Comparison of ENCODE assay signal across 29 cellular contexts in genomic region chr17:32664936-32665583, GRCh38.
"Had no signal": no experiment of that assay in that cellular context is flagged by ENCODE, and none has a peak within 500 bp of the region (broad histone marks: within the 10 kb centered on the region; RNA-seq: fewer than 3 reads in every experiment).

No MANE protein-coding gene starts in this region.

- H3K36me3 ChIP-seq: brain microvascular endothelial cell, cardiac muscle cell, MG63, SJCRH30 had no signal

- H3K27me3 ChIP-seq: brain microvascular endothelial cell, cardiac muscle cell, MG63, SJCRH30 had no signal

- ATAC-seq: activated CD8-positive, alpha-beta memory T cell treated with anti-CD3 and anti-CD28 coated beads, Interleukin-2, amount 10 ng/mL, durations not matched to agents 7 days and 5 days had no signal

- DNase-seq: activated CD4-positive, alpha-beta T cell treated with anti-CD3 and anti-CD28 coated beads for 1 hour; activated CD4-positive, alpha-beta T cell treated with anti-CD3 and anti-CD28 coated beads, Interleukin-2, amount 10 ng/mL, durations not matched to agents 24 days and 14 days; activated CD4-positive, alpha-beta T cell treated with anti-CD3 and anti-CD28 coated beads, Interleukin-2, amount 50 U/mL, for 48 hours; activated CD8-positive, alpha-beta memory T cell treated with anti-CD3 and anti-CD28 coated beads, Interleukin-2, amount 10 ng/mL, durations not matched to agents 7 days and 5 days; activated effector memory CD4-positive, alpha-beta T cell treated with Interleukin-2 at 50 U/mL for 16 hours; activated naive CD4-positive, alpha-beta T cell; activated T-cell treated with anti-CD3 and anti-CD28 coated beads, Interleukin-2, amount 50 U/mL, for 24 hours; amygdala; brain microvascular endothelial cell; KG1; MG63; MV-4-11; NCI-H1105; NCI-H1436; NCI-H1694 treated with DMSO at 0.1 percent for 48 hours; NCI-H2029 treated with DMSO at 0.1 percent for 48 hours; NCI-H345; NCI-H510A treated with DMSO at 0.1 percent for 48 hours; NCI-H69; NK-92 treated with Interleukin-12 subunit alpha and Interleukin-12 subunit beta, amount 100 ng/mL, for 24 hours; OCI-M1; Right ventricle myocardium superior; SJCRH30; SK-N-SH; T-helper 1 cell had no signal

- H3K36me3 Mint-ChIP-seq: activated CD8-positive, alpha-beta memory T cell treated with anti-CD3 and anti-CD28 coated beads, Interleukin-2, amount 10 ng/mL, durations not matched to agents 7 days and 5 days; activated naive CD4-positive, alpha-beta T cell treated with anti-CD3 and anti-CD28 coated beads, Interleukin-2, amount 50 U/mL, for 24 hours had no signal

- H3K27ac Mint-ChIP-seq: activated CD4-positive, alpha-beta T cell treated with anti-CD3 and anti-CD28 coated beads, Interleukin-2, amount 10 ng/mL, durations not matched to agents 24 days and 14 days; activated CD8-positive, alpha-beta memory T cell treated with anti-CD3 and anti-CD28 coated beads, Interleukin-2, amount 10 ng/mL, durations not matched to agents 7 days and 5 days; activated naive CD4-positive, alpha-beta T cell treated with anti-CD3 and anti-CD28 coated beads, Interleukin-2, amount 50 U/mL, for 24 hours; activated T-cell treated with anti-CD3 and anti-CD28 coated beads, Interleukin-2, amount 50 U/mL, for 24 hours; activated T-helper 1 cell treated with anti-CD3 and anti-CD28 coated beads, Interleukin-12 subunit alpha, Interleukin-12 subunit beta, Interleukin-2, Interleukin-4 antibody, amounts not matched to agents 30 ng/mL and 10 ng/mL and 1 ng/mL, durations not matched to agents 14 hours and 24 hours and 36 hours had no signal

- H3K4me3 ChIP-seq: cardiac muscle cell, MG63, SJCRH30 had no signal

- H3K4me3 Mint-ChIP-seq: activated CD4-positive, alpha-beta T cell treated with anti-CD3 and anti-CD28 coated beads, Interleukin-2, amount 10 ng/mL, durations not matched to agents 24 days and 14 days; activated CD8-positive, alpha-beta memory T cell treated with anti-CD3 and anti-CD28 coated beads, Interleukin-2, amount 10 ng/mL, durations not matched to agents 7 days and 5 days; activated naive CD4-positive, alpha-beta T cell treated with anti-CD3 and anti-CD28 coated beads, Interleukin-2, amount 50 U/mL, for 24 hours; activated T-cell treated with anti-CD3 and anti-CD28 coated beads, Interleukin-2, amount 50 U/mL, for 24 hours; activated T-helper 1 cell treated with anti-CD3 and anti-CD28 coated beads, Interleukin-12 subunit alpha, Interleukin-12 subunit beta, Interleukin-2, Interleukin-4 antibody, amounts not matched to agents 30 ng/mL and 10 ng/mL and 1 ng/mL, durations not matched to agents 14 hours and 24 hours and 36 hours had no signal

- H3K4me2 ChIP-seq: SK-N-SH had no signal

- H3K4me1 ChIP-seq: SJCRH30 had no signal

- H3K9me3 Mint-ChIP-seq: activated CD4-positive, alpha-beta T cell treated with anti-CD3 and anti-CD28 coated beads, Interleukin-2, amount 10 ng/mL, durations not matched to agents 24 days and 14 days; activated naive CD4-positive, alpha-beta T cell treated with anti-CD3 and anti-CD28 coated beads, Interleukin-2, amount 50 U/mL, for 24 hours; activated T-cell treated with anti-CD3 and anti-CD28 coated beads, Interleukin-2, amount 50 U/mL, for 24 hours; activated T-helper 1 cell treated with anti-CD3 and anti-CD28 coated beads, Interleukin-12 subunit alpha, Interleukin-12 subunit beta, Interleukin-2, Interleukin-4 antibody, amounts not matched to agents 30 ng/mL and 10 ng/mL and 1 ng/mL, durations not matched to agents 14 hours and 24 hours and 36 hours had no signal

- H3K9ac ChIP-seq: SK-N-SH had no signal

- H3K9me3 ChIP-seq: MG63, SJCRH30, SK-N-SH had no signal

- H3K27ac ChIP-seq: brain microvascular endothelial cell, cardiac muscle cell, RWPE1, SJCRH30 had no signal

- H3K27me3 Mint-ChIP-seq: activated naive CD4-positive, alpha-beta T cell treated with anti-CD3 and anti-CD28 coated beads, Interleukin-2, amount 50 U/mL, for 24 hours; activated T-cell treated with anti-CD3 and anti-CD28 coated beads, Interleukin-2, amount 50 U/mL, for 24 hours had no signal

- H3K4me1 Mint-ChIP-seq: activated CD4-positive, alpha-beta T cell treated with anti-CD3 and anti-CD28 coated beads, Interleukin-2, amount 10 ng/mL, durations not matched to agents 24 days and 14 days; activated CD8-positive, alpha-beta memory T cell treated with anti-CD3 and anti-CD28 coated beads, Interleukin-2, amount 10 ng/mL, durations not matched to agents 7 days and 5 days; activated naive CD4-positive, alpha-beta T cell treated with anti-CD3 and anti-CD28 coated beads, Interleukin-2, amount 50 U/mL, for 24 hours had no signal
